Comparison of ENCODE assay signal across 8 cellular contexts in the genomic region with DNA sequence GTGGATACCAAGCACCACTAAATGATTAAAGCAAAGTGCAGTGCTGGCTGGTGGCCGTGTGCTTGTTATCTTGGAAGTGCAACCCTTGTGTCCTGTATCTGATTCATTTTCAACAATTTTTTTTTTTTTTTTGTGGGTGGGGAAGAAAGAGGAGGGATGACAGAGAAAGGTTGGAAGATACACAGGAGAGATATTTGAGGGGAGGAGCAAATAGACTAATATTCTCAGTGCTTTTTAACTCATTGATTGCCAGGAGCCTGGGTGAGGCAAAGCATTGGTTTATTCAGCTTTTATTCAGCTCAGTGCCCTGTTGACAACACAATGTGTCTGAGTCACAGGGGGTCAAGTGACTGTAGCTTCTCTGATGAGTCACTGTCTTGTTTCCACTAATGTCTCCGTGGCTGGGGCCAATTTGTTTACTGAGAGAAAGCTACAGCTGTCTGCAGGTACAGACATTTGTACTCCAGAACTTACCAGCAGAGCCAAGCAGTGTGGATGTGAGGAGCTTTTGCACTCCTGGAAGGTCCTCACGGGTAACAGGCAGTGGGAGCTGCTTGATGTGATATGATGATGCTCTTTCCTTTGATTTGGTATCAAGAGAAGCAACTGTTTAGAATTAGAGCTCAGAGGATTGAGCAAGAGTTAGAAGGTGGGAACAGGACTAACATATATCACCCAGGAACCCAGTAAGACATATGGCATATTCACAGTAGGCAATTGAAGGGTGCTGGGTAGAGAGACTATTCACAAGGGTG. TPM values are rescaled to one million over a fixed set of nuclear protein-coding genes. Genes with fewer than 3 reads are reported as not detected.
DNase-seq lines count a peak whose midpoint lies in the region; ATAC-seq, FAIRE-seq and TF ChIP-seq lines count a peak whose summit lies in the region.

No MANE protein-coding gene starts in this region.

- H3K9ac ChIP-seq in K562 (ENCODE audit: insufficient read depth in 1 of 2, low read depth in 2 of 2, low read length in 2 of 2) (no peak overlapping the region), neural progenitor cell (no peak overlapping the region)

- no peaks in the 10 kb centered on the region for H3K27me3 ChIP-seq in K562 (ENCODE audit: control insufficient read depth in 2 of 2, insufficient read depth in 2 of 2, low read length in 2 of 2)
- no peaks in the 10 kb centered on the region for H3K27me3 ChIP-seq in neural progenitor cell

- H3K9me3 Mint-ChIP-seq in neural progenitor cell (no peaks in the 10 kb centered on the region), glutamatergic neuron (ENCODE audit: unreplicated experiment) (no peaks in the 10 kb centered on the region)

- no TSS peak for BruUV-seq in K562 (replicated peaks; lab: Mats Ljungman, UMichigan)

- H3K27me3 Mint-ChIP-seq in neural progenitor cell (ENCODE audit: insufficient read depth, low read depth) (peaks cover 9% of the 10 kb centered on the region), glutamatergic neuron (ENCODE audit: unreplicated experiment) (no peaks in the 10 kb centered on the region)

- H2AFZ ChIP-seq in K562 (ENCODE audit: low read depth, low read length) = no peak overlapping the region; the same call in 1 of the 2 replicates
- H2AFZ ChIP-seq in neural progenitor cell (replicated peaks) = peak overlapping the region; percentile 53

- H3K27ac ChIP-seq in K562 (ENCODE audit: extremely low read depth, low read depth, low read length) (no peak overlapping the region), neural progenitor cell (no peak overlapping the region)

- H3K4me3 ChIP-seq in K562 (no peak overlapping the region), neural progenitor cell (no peak overlapping the region)

- no peak; the same call in 1 of the 2 replicates for TF ChIP-seq EP300 in K562 (IDR thresholded peaks at IDR 0.05; ENCODE audit: low read length)

- H3K4me1 ChIP-seq in K562 (replicated peaks in 1 of 2; ENCODE audit: control insufficient read depth in 2 of 2, insufficient read depth in 2 of 2, low read length in 2 of 2) (peaks cover 0 to 7% of the 10 kb centered on the region in 2 experiments; a peak in 2 of 5 replicates), neural progenitor cell (peaks cover 8% of the 10 kb centered on the region)

- POLR2A ChIA-PET in K562 (lab: Yijun Ruan, JAX) = interaction anchor here (0.6 to 1.3 kb wide), 5 partner anchors 19 to 240 kb away, joined by 3 to 4 read pairs (median 3); a partner anchor contains a TSS

- CTCF ChIA-PET in K562 (lab: Yijun Ruan, JAX; ENCODE audit: low intra/inter-chr PET ratio) = no interaction called here

- no peak for TF ChIP-seq POLR2A in K562 (conservative IDR thresholded peaks at IDR 0.05)

- H3K9me3 ChIP-seq in K562 (replicated peaks; ENCODE audit: control insufficient read depth, insufficient read depth, low read depth, low read length) (no peaks in the 10 kb centered on the region), neural progenitor cell (ENCODE audit: low read depth) (no peaks in the 10 kb centered on the region)

- peak; percentile 85 for FAIRE-seq in K562 (lab: Jason Lieb, UNC)

- H3K27ac Mint-ChIP-seq in neural progenitor cell (peak overlapping the region; percentile 72), glutamatergic neuron (ENCODE audit: unreplicated experiment) (no peak overlapping the region)

- TF ChIP-seq RAD21 in K562 (CRISPR knock-in tag; conservative IDR thresholded peaks at IDR 0.05 in 1 of 2, IDR thresholded peaks at IDR 0.05 in 1 of 2) = no peak

- no peaks in the 10 kb centered on the region for H3K9me1 ChIP-seq in K562 (ENCODE audit: control insufficient read depth, insufficient read depth, low read length)

- in situ Hi-C loops in GM13977 (cut with MboI; ENCODE audit: low pct_unique_long_range_greater_than_20kb, low sequenced_read_pairs, unreplicated experiment) (loop anchor here (25.0 kb wide), 1 partner anchor 595 kb away; a partner anchor contains a TSS), K562 (cut with MboI) (no loop called here)

- peak overlapping the region; percentile 17 for H3K4me3 Mint-ChIP-seq in neural progenitor cell
- H3K4me3 Mint-ChIP-seq in glutamatergic neuron (ENCODE audit: unreplicated experiment) = no peak overlapping the region

- H3K4me1 Mint-ChIP-seq in neural progenitor cell (peaks cover 11% of the 10 kb centered on the region), glutamatergic neuron (ENCODE audit: low read depth, unreplicated experiment) (no peaks in the 10 kb centered on the region)

- H3K79me2 ChIP-seq in K562 (ENCODE audit: control insufficient read depth, insufficient read depth, low read length) (no peaks in the 10 kb centered on the region), neural progenitor cell (ENCODE audit: low read depth) (no peaks in the 10 kb centered on the region)

- H4K20me1 ChIP-seq in K562 (replicated peaks; ENCODE audit: control insufficient read depth, insufficient read depth, low read length) (no peaks in the 10 kb centered on the region), neural progenitor cell (ENCODE audit: low read depth) (no peaks in the 10 kb centered on the region)

- intact Hi-C loops in K562 (cut with micrococcal nuclease) = no loop called here

- WGBS in K562 (ENCODE audit: insufficient coverage, low coverage, missing lambda C conversion rate) = 0% methylated on average over 3 of the region's 3 CpGs

- H3K4me2 ChIP-seq in K562 (ENCODE audit: insufficient read depth, low read length) (peak overlapping the region; percentile 2; the same call in 1 of the 2 replicates), neural progenitor cell (no peak overlapping the region)

- ATAC-seq in HG02642 (IDR thresholded peaks at IDR 0.05; ENCODE audit: poor library complexity, unreplicated experiment) (peak; percentile 69), K562 (peak; percentile 72)

- H3K36me3 Mint-ChIP-seq in neural progenitor cell (no peaks in the 10 kb centered on the region), glutamatergic neuron (ENCODE audit: unreplicated experiment) (no peaks in the 10 kb centered on the region)

- H3F3A ChIP-seq in neural progenitor cell (ENCODE audit: low read depth) = peaks cover 3% of the 10 kb centered on the region

- DNase-seq in GM13977 (ENCODE audit: low spot score) (peak; percentile 33), K562 (ENCODE audit: extremely low read depth in 1 of 4, low spot score in 3 of 4) (peak in 2 of 4 experiments; percentile 31 to 50), neural progenitor cell (ENCODE audit: low spot score) (peak; percentile 38), NCI-H82 treated with DMSO at 0.1 percent for 48 hours (lab: John Stamatoyannopoulos, UW; ENCODE audit: unreplicated experiment) (no peak), SKM-1 treated with dmso at 0.1 percent for 144 hours (lab: John Stamatoyannopoulos, UW; ENCODE audit: unreplicated experiment) (no peak), glutamatergic neuron (no peak)

- no peak for TF ChIP-seq CTCF in GM13977 (IDR thresholded peaks at IDR 0.05; ENCODE audit: extremely low read depth, insufficient read depth, missing control alignments)
- TF ChIP-seq CTCF in K562 (IDR thresholded peaks at IDR 0.05 in 2 of 3, conservative IDR thresholded peaks at IDR 0.05 in 1 of 3; ENCODE audit: insufficient read depth in 2 of 3, low read depth in 1 of 3, low read length in 3 of 3) = no peak
- TF ChIP-seq CTCF in neural progenitor cell (IDR thresholded peaks at IDR 0.05) = no peak
- TF ChIP-seq CTCF in glutamatergic neuron (IDR thresholded peaks at IDR 0.05; ENCODE audit: partially characterized antibody, unreplicated experiment) = no peak

- H3K36me3 ChIP-seq in K562 (ENCODE audit: control insufficient read depth, insufficient read depth, low read length) (no peaks in the 10 kb centered on the region), neural progenitor cell (no peaks in the 10 kb centered on the region)

RNA-seq across cellular contexts. Expression of a gene that starts 23.6 kb away (rescaled TPM):
- 3.0 TPM for polyA plus RNA-seq in PFSK-1 (2012; ENCODE audit: insufficient read length, low read depth)
- total RNA-seq in K562 (2011; cell fraction: chromatin; rRNA removed; ENCODE audit: low replicate concordance) = 0.62 and 2.8 TPM in 2 replicates
- total RNA-seq in K562 (2011; cell fraction: nucleolus; rRNA removed) = 0.50 and 0.66 TPM in 2 replicates
- total RNA-seq in K562 (2011; cell fraction: nucleoplasm; rRNA removed) = 0.73 and 0.76 TPM in 2 replicates
- total RNA-seq in K562 (2014; rRNA removed) (0.33 TPM in 1 of 2 replicates, not detected in the other), K562 (2014; rRNA removed; fragmentation: Illumina TruSeq; extraction: Trizol) (0.36 and 0.38 TPM in 2 replicates), K562 (2015; rRNA removed; fragmentation: Illumina TruSeq; extraction: Trizol) (0.29 and 0.30 TPM in 2 replicates), K562 (2021) (0.16 and 0.29 TPM in 2 replicates), neural progenitor cell (ENCODE audit: low replicate concordance) (1.1 and 1.2 TPM in 2 replicates), glutamatergic neuron (ENCODE audit: unreplicated experiment) (11.4 TPM)
- polyA plus RNA-seq in K562 (2011; rRNA removed) (0.11 and 0.21 TPM in 2 replicates), K562 (2014; fragmentation: Illumina TruSeq; extraction: Trizol) (0.11 and 0.24 TPM in 2 replicates), K562 (2014; fragmentation: Nextera tagmentation; extraction: Ambion mirVana) (under 1 TPM; 0.10 to 0.17 TPM), K562 (2014; rRNA removed) (0.08 and 0.32 TPM in 2 replicates)
- polyA plus RNA-seq in K562 (2011; cell fraction: cytosol; rRNA removed) = 0.12 and 0.15 TPM in 2 replicates
- 0.23 and 0.38 TPM in 2 replicates for polyA plus RNA-seq in K562 (2011; cell fraction: nucleus; rRNA removed)
- polyA plus RNA-seq in K562 (2012) = 0.13 and 0.58 TPM in 2 replicates
- 0.70 and 1.6 TPM in 2 replicates for polyA minus RNA-seq in K562 (2011; rRNA and poly(A)+ RNA removed)
- 0.29 and 1.2 TPM in 2 replicates for polyA minus RNA-seq in K562 (2011; cell fraction: cytosol; rRNA and poly(A)+ RNA removed)
- polyA minus RNA-seq in K562 (2011; cell fraction: nucleus; rRNA and poly(A)+ RNA removed) = 1.2 and 1.7 TPM in 2 replicates

RNA-seq across cellular contexts. Expression of a gene that starts 36.2 kb away (rescaled TPM):
- 58.2 TPM for polyA plus RNA-seq in PFSK-1 (2012; ENCODE audit: insufficient read length, low read depth)
- total RNA-seq in K562 (2011; cell fraction: chromatin; rRNA removed; ENCODE audit: low replicate concordance) = 47.4 and 58.7 TPM in 2 replicates
- total RNA-seq in K562 (2011; cell fraction: nucleolus; rRNA removed) = 46.6 and 59.0 TPM in 2 replicates
- total RNA-seq in K562 (2011; cell fraction: nucleoplasm; rRNA removed) = 42.7 and 43.7 TPM in 2 replicates
- total RNA-seq in K562 (2014; rRNA removed) (49.3 and 65.1 TPM in 2 replicates), K562 (2014; rRNA removed; fragmentation: Illumina TruSeq; extraction: Trizol) (46.2 and 51.9 TPM in 2 replicates), K562 (2015; rRNA removed; fragmentation: Illumina TruSeq; extraction: Trizol) (50.5 and 54.9 TPM in 2 replicates), K562 (2021) (54.9 and 62.0 TPM in 2 replicates), neural progenitor cell (ENCODE audit: low replicate concordance) (19.5 and 26.3 TPM in 2 replicates), glutamatergic neuron (ENCODE audit: unreplicated experiment) (21.4 TPM)
- polyA plus RNA-seq in K562 (2011; rRNA removed) (53.5 and 70.9 TPM in 2 replicates), K562 (2014; fragmentation: Illumina TruSeq; extraction: Trizol) (61.3 and 78.9 TPM in 2 replicates), K562 (2014; fragmentation: Nextera tagmentation; extraction: Ambion mirVana) (10 to 100 TPM; 18.9 to 23.4 TPM), K562 (2014; rRNA removed) (55.2 and 59.7 TPM in 2 replicates)
- 49.3 and 54.9 TPM in 2 replicates for polyA plus RNA-seq in K562 (2011; cell fraction: cytosol; rRNA removed)
- polyA plus RNA-seq in K562 (2011; cell fraction: nucleus; rRNA removed) = 39.0 and 45.5 TPM in 2 replicates
- 35.2 and 62.5 TPM in 2 replicates for polyA plus RNA-seq in K562 (2012)
- 75.6 and 111 TPM in 2 replicates for polyA minus RNA-seq in K562 (2011; rRNA and poly(A)+ RNA removed)
- polyA minus RNA-seq in K562 (2011; cell fraction: cytosol; rRNA and poly(A)+ RNA removed) = 36.8 and 46.1 TPM in 2 replicates
- 26.3 and 31.2 TPM in 2 replicates for polyA minus RNA-seq in K562 (2011; cell fraction: nucleus; rRNA and poly(A)+ RNA removed)

Comparison
In these comparisons a context has a peak if more than half of its experiments do, and no peak if none do; other contexts are left out.
1. DNase-seq: peak in GM13977 (single experiment) and neural progenitor cell (single experiment); none in NCI-H82 treated with DMSO at 0.1 percent for 48 hours (single experiment), SKM-1 treated with dmso at 0.1 percent for 144 hours (single experiment) and glutamatergic neuron (single experiment).